In genomic region chr7:154051643-154052530, GRCh38 we compare ENCODE assay signal across 10 cellular contexts. TPM values are rescaled to one million over a fixed set of nuclear protein-coding genes. Genes with fewer than 3 reads are reported as not detected.
DNase-seq lines count a peak whose midpoint lies in the region; FAIRE-seq and TF ChIP-seq lines count a peak whose summit lies in the region.
"Not testable (repeated sequence)": the region's sequence is repeated elsewhere in the genome, so short reads cannot be mapped to it uniquely, and the experiment has no call there.
"Had no signal": no experiment of that assay in that cellular context is flagged by ENCODE, and none has a peak within 500 bp of the region (broad histone marks: within the 10 kb centered on the region; RNA-seq: fewer than 3 reads in every experiment).

DPP6 (plus strand) TSS chr7:154052398.

- not testable (repeated sequence) for TF ChIP-seq CTCF in BE2C (IDR thresholded peaks at IDR 0.05; ENCODE audit: low read depth, low read length); H1 (IDR thresholded peaks at IDR 0.05; ENCODE audit: control extremely low read depth in 1 of 3, insufficient read depth in 1 of 3, low read depth in 1 of 3, low read length in 3 of 3); nephron (IDR thresholded peaks at IDR 0.05; ENCODE audit: unreplicated experiment in 3 of 3); progenitor cell of endocrine pancreas (IDR thresholded peaks at IDR 0.05; ENCODE audit: unreplicated experiment)

- H3K23me2 ChIP-seq in H1 (ENCODE audit: low read depth, low read length): not testable (repeated sequence)

- H3K23ac ChIP-seq in H1 (ENCODE audit: insufficient read length): not testable (repeated sequence)

- H3K4ac ChIP-seq in H1 (replicated peaks; ENCODE audit: insufficient read length, low read depth, low read length): not testable (repeated sequence)

- WGBS in H1 (ENCODE audit: extremely low coverage in 1 of 2, insufficient coverage in 1 of 2, insufficient read length in 1 of 2, insufficient replicate concordance in 2 of 2, low coverage in 1 of 2, low lambda C conversion rate in 2 of 2, missing lambda C conversion rate in 1 of 2), 2 experiments: 0% methylated on average over 20 of the region's 81 CpGs; no CpG with 5 or more reads in 1 of the 2 experiments
- WGBS in iPS DF 6.9 (ENCODE audit: insufficient coverage, insufficient read length): no CpG with 5 or more reads among the region's 81 CpGs

- H3K4me3 Mint-ChIP-seq in nephron (peak within 1 kb of the TSS; percentile 79 to 88 (median 82)), progenitor cell of endocrine pancreas (ENCODE audit: low read depth) (peak within 1 kb of the TSS; percentile 60)

- FAIRE-seq in H1 (lab: Jason Lieb, UNC): not testable (repeated sequence)

- H4K20me1 ChIP-seq in H1 (replicated peaks in 1 of 2; ENCODE audit: control insufficient read depth in 1 of 2, insufficient read depth in 2 of 2, low read length in 2 of 2): not testable (repeated sequence)

- TF ChIP-seq EP300 in H1 (IDR thresholded peaks at IDR 0.05; ENCODE audit: borderline replicate concordance in 1 of 2, low read depth in 2 of 2, low read length in 2 of 2): not testable (repeated sequence)

- H3K27me3 Mint-ChIP-seq in nephron (ENCODE audit: low read depth): peaks cover 47% of the 10 kb centered on the region
- peaks cover 34% of the 10 kb centered on the region for H3K27me3 Mint-ChIP-seq in progenitor cell of endocrine pancreas

- H3K36me3 ChIP-seq in BE2C; H1 (ENCODE audit: control insufficient read depth in 2 of 4, insufficient read depth in 4 of 4, low read length in 3 of 4); iPS DF 6.9 (ENCODE audit: control insufficient read depth, insufficient read depth, low read length): not testable (repeated sequence)

- not testable (repeated sequence) for TF ChIP-seq POLR2A in H1 (IDR thresholded peaks at IDR 0.05; ENCODE audit: control extremely low read depth in 1 of 2, low read depth in 2 of 2, low read length in 2 of 2)

- not testable (repeated sequence) for H4K91ac ChIP-seq in H1 (replicated peaks; ENCODE audit: insufficient read length, low read length)

- CTCF ChIA-PET in H1 (lab: Charles Lee; ENCODE audit: partially characterized antibody): not testable (repeated sequence)

- not testable (repeated sequence) for H3K27ac ChIP-seq in H1 (ENCODE audit: low read depth, low read length); iPS DF 6.9 (ENCODE audit: low read length); temporal lobe (ENCODE audit: low read depth, low read length)

- H3K9ac ChIP-seq in H1 (replicated peaks in 1 of 4; ENCODE audit: extremely low read depth in 1 of 4, low read depth in 3 of 4, low read length in 3 of 4): not testable (repeated sequence)

- H3K14ac ChIP-seq in H1 (ENCODE audit: insufficient read length): not testable (repeated sequence)

- not testable (repeated sequence) for H3K27ac Mint-ChIP-seq in nephron, progenitor cell of endocrine pancreas

- not testable (repeated sequence) for H3K18ac ChIP-seq in H1 (ENCODE audit: extremely low read depth, low read length)

- not testable (repeated sequence) for H3K79me2 ChIP-seq in H1 (ENCODE audit: control insufficient read depth in 1 of 2, insufficient read depth in 2 of 2, low read length in 2 of 2)

- H2BK12ac ChIP-seq in H1 (ENCODE audit: low read depth, low read length): not testable (repeated sequence)

- POLR2A ChIA-PET in H1 (lab: Charles Lee; ENCODE audit: partially characterized antibody): not testable (repeated sequence)

- not testable (repeated sequence) for H3K56ac ChIP-seq in H1 (replicated peaks; ENCODE audit: insufficient read length, low read depth, low read length)

- DNase-seq in BE2C: peak; percentile 59
- peak; percentile 56 for DNase-seq in NCI-H1105 treated with DMSO at 0.1 percent for 48 hours (lab: John Stamatoyannopoulos, UW)
- DNase-seq in SK-N-DZ (ENCODE audit: low spot score): peak; percentile 34
- peak in 1 of 2 experiments; percentile 55 for DNase-seq in H1 (ENCODE audit: low read depth in 1 of 2, low spot score in 2 of 2)
- DNase-seq in iPS DF 6.9 (ENCODE audit: low read depth, low spot score); progenitor cell of endocrine pancreas (ENCODE audit: low spot score, unreplicated experiment): not testable (repeated sequence)

- H2BK15ac ChIP-seq in H1 (ENCODE audit: low read length): not testable (repeated sequence)

- not testable (repeated sequence) for H3K79me1 ChIP-seq in H1 (ENCODE audit: low read depth, low read length)

- not testable (repeated sequence) for H2BK5ac ChIP-seq in H1 (ENCODE audit: low read depth, low read length)

- H4K8ac ChIP-seq in H1 (ENCODE audit: extremely low read depth, insufficient read depth, low read length): not testable (repeated sequence)

- not testable (repeated sequence) for H2AFZ ChIP-seq in H1 (ENCODE audit: low read length)

- H3K9me3 Mint-ChIP-seq in nephron; progenitor cell of endocrine pancreas (ENCODE audit: low read depth): not testable (repeated sequence)

- not testable (repeated sequence) for H3K4me1 ChIP-seq in BE2C; H1 (replicated peaks in 1 of 4; ENCODE audit: control insufficient read depth in 3 of 4, insufficient read depth in 4 of 4, low read length in 3 of 4); iPS DF 6.9 (ENCODE audit: control insufficient read depth, insufficient read depth, low read length)

- H3K4me3 ChIP-seq in BE2C (ENCODE audit: low read depth, low read length): peak within 1 kb of the TSS; percentile 65
- H3K4me3 ChIP-seq in H1 (ENCODE audit: extremely low read depth in 1 of 4, insufficient read depth in 2 of 4, low read depth in 3 of 4, low read length in 4 of 4): peak within 1 kb of the TSS; percentile 36 to 65 (median 39)
- peak within 1 kb of the TSS; percentile 45; the same call in 1 of the 2 replicates for H3K4me3 ChIP-seq in iPS DF 6.9 (ENCODE audit: low read length)

- not testable (repeated sequence) for TF ChIP-seq RAD21 in H1 (IDR thresholded peaks at IDR 0.05 in 1 of 2, conservative IDR thresholded peaks at IDR 0.05 in 1 of 2; ENCODE audit: low read depth in 2 of 2, low read length in 2 of 2)

- not testable (repeated sequence) for H4K5ac ChIP-seq in H1 (ENCODE audit: insufficient read length, low read depth, low read length)

- H2AK5ac ChIP-seq in H1 (ENCODE audit: low read depth, low read length): not testable (repeated sequence)

- H3K4me1 Mint-ChIP-seq in nephron; progenitor cell of endocrine pancreas (ENCODE audit: low read depth): not testable (repeated sequence)

- H2BK120ac ChIP-seq in H1 (replicated peaks; ENCODE audit: low read depth, low read length): not testable (repeated sequence)

- H3K9me3 ChIP-seq in BE2C; H1 (ENCODE audit: insufficient read depth in 2 of 2, low read depth in 1 of 2, low read length in 1 of 2); iPS DF 6.9 (ENCODE audit: control insufficient read depth, insufficient read depth, low read length): not testable (repeated sequence)

- H2BK20ac ChIP-seq in H1 (ENCODE audit: low read length): not testable (repeated sequence)

- peak within 1 kb of the TSS; percentile 62 to 65 for H3K4me2 ChIP-seq in H1 (ENCODE audit: insufficient read depth in 1 of 2, low read depth in 2 of 2, low read length in 2 of 2)

- not testable (repeated sequence) for H3K27me3 ChIP-seq in BE2C; H1 (replicated peaks in 1 of 4; ENCODE audit: control insufficient read depth in 3 of 4, extremely low read depth in 1 of 4, insufficient read depth in 3 of 4, low read length in 3 of 4); iPS DF 6.9 (ENCODE audit: control insufficient read depth, insufficient read depth, low read length)

- H3K36me3 Mint-ChIP-seq in nephron (ENCODE audit: low read depth); progenitor cell of endocrine pancreas (ENCODE audit: insufficient read depth): not testable (repeated sequence)

RNA-seq across cellular contexts. Expression of gene DPP6, which starts in this region (rescaled TPM):
- polyA plus RNA-seq in BE2C (2012; ENCODE audit: insufficient read depth, insufficient read length, low read depth): 9.2 TPM
- polyA plus RNA-seq in SK-N-DZ (2014; cell fraction: cytosol; rRNA removed): 30.0 and 31.0 TPM in 2 replicates
- 20.6 and 25.5 TPM in 2 replicates for polyA plus RNA-seq in SK-N-DZ (2014; cell fraction: nucleus; rRNA removed)
- 6.8 and 8.5 TPM in 2 replicates for total RNA-seq in H1 (2021; fragmentation: NEBNext Ultra II Directional; extraction: Animal tissue kit (Norgen Biotek cat#: 25700))
- 4.3 and 4.7 TPM in 2 replicates for polyA plus RNA-seq in H1 (2011; rRNA removed)
- 5.1 TPM for polyA plus RNA-seq in H1 (2011; cell fraction: cytosol; rRNA removed)
- polyA plus RNA-seq in H1 (2011; cell fraction: nucleus; rRNA removed): 8.8 TPM
- 3.6 to 5.6 TPM (median 4.4 TPM) in 4 replicates for polyA plus RNA-seq in H1 (2012, experiment 1 of 2)
- polyA plus RNA-seq in H1 (2012, experiment 2 of 2): 1.00 TPM
- 8.1 TPM for polyA plus RNA-seq in H1 (2013, experiment 1 of 2)
- 7.0 TPM for polyA plus RNA-seq in H1 (2013, experiment 2 of 2)
- polyA minus RNA-seq in H1 (2011; rRNA and poly(A)+ RNA removed): 9.9 and 13.5 TPM in 2 replicates
- 3.5 TPM for polyA minus RNA-seq in H1 (2011; cell fraction: cytosol; rRNA and poly(A)+ RNA removed)
- 12.8 TPM for polyA minus RNA-seq in H1 (2011; cell fraction: nucleus; rRNA and poly(A)+ RNA removed)
- total RNA-seq in progenitor cell of endocrine pancreas (13.1 and 13.4 TPM in 2 replicates), temporal lobe (49.7 TPM)
- total RNA-seq: CD8-positive, alpha-beta memory T cell; PC-9 had no signal
- polyA plus RNA-seq: CD8-positive, alpha-beta memory T cell had no signal
